ENCODE assay signal across 29 cellular contexts in the genomic region with DNA sequence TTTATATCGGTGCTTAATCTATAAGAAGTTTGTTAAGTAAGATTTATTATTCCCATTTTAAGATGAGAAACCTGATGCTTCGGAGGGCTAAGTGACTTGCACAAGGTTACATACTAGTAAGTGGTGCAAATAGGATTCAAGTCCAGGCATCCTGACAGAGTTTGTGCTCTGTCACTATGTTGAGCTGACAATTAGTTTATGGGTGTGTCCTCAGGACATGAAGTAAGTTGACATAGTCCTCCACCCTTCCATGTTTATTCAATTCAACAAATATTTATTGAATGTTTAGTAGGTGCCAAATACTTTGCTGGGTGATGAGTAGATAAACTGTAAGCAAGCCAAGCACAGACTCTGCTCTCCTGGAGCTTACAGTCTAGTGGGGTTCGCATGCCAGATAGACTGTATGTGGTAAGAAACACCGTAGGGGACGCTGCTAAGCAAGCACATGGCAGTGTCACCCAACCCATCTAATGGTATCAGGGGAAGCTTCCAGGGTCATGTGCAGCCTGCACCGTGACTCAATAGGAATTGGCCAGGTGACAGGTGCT.
"Had no signal": no experiment of that assay in that cellular context is flagged by ENCODE, and none has a peak within 500 bp of the region (broad histone marks: within the 10 kb centered on the region; RNA-seq: fewer than 3 reads in every experiment).

No MANE protein-coding gene starts in this region.

- H3K4me1 ChIP-seq: gastroesophageal sphincter, neural progenitor cell, parathyroid adenoma, right atrium auricular region, spleen, uterus had no signal

- H3K9me3 ChIP-seq: gastroesophageal sphincter, right atrium auricular region, spleen, thoracic aorta, uterus had no signal

- H3K9me3 Mint-ChIP-seq: activated T-helper 1 cell treated with anti-CD3 and anti-CD28 coated beads, Interleukin-12 subunit alpha, Interleukin-12 subunit beta, Interleukin-2, Interleukin-4 antibody, amounts not matched to agents 30 ng/mL and 10 ng/mL and 1 ng/mL, durations not matched to agents 14 hours and 24 hours and 36 hours; effector memory CD8-positive, alpha-beta T cell; natural killer cell; neural progenitor cell had no signal

- H3K4me1 Mint-ChIP-seq: natural killer cell, neural progenitor cell, T-helper 17 cell had no signal

- H3K27ac Mint-ChIP-seq: activated T-helper 1 cell treated with anti-CD3 and anti-CD28 coated beads, Interleukin-12 subunit alpha, Interleukin-12 subunit beta, Interleukin-2, Interleukin-4 antibody, amounts not matched to agents 30 ng/mL and 10 ng/mL and 1 ng/mL, durations not matched to agents 14 hours and 24 hours and 36 hours; effector memory CD8-positive, alpha-beta T cell; natural killer cell; neural progenitor cell had no signal

- H3K27ac ChIP-seq: brain microvascular endothelial cell, gastroesophageal sphincter, hepatocyte, neural progenitor cell, parathyroid adenoma, right atrium auricular region, spleen, thoracic aorta, uterus, WERI-Rb-1 had no signal

- H3K36me3 ChIP-seq: brain microvascular endothelial cell, gastroesophageal sphincter, neural progenitor cell, right atrium auricular region, spleen, thoracic aorta, uterus, WERI-Rb-1 had no signal

- DNase-seq: activated CD4-positive, alpha-beta T cell treated with anti-CD3 and anti-CD28 coated beads for 48 hours; activated CD4-positive, alpha-beta T cell treated with anti-CD3 and anti-CD28 coated beads, Interleukin-2, amount 50 U/mL, for 48 hours; activated CD8-positive, alpha-beta memory T cell treated with anti-CD3 and anti-CD28 coated beads for 24 hours; activated gamma-delta T cell treated with Interleukin-2 at 50 U/mL for 16 hours; activated naive CD4-positive, alpha-beta T cell treated with anti-CD3 and anti-CD28 coated beads, Interleukin-2, amount 50 U/mL, for 16 hours; amniotic stem cell; brain microvascular endothelial cell; cortex of kidney; effector memory CD8-positive, alpha-beta T cell; erythroblast; islet precursor cell; midbrain; natural killer cell; occipital lobe; spleen; stimulated activated naive CD8-positive, alpha-beta T cell treated with anti-CD3 and anti-CD28 coated beads, Interleukin-15, Interleukin-2, amounts not matched to agents 100 U/mL and 50 U/mL, for 24 hours; T-helper 17 cell; T1000; trophoblast cell; uterus; WERI-Rb-1 had no signal

- H3K27me3 ChIP-seq: brain microvascular endothelial cell, gastroesophageal sphincter, hepatocyte, neural progenitor cell, right atrium auricular region, spleen, uterus had no signal

- ATAC-seq: activated CD4-positive, CD25-positive, alpha-beta regulatory T cell treated with anti-CD3 and anti-CD28 coated beads, Interleukin-2, amount 50 U/mL, for 24 hours; effector memory CD8-positive, alpha-beta T cell; gastroesophageal sphincter; natural killer cell; stimulated activated naive CD8-positive, alpha-beta T cell treated with anti-CD3 and anti-CD28 coated beads, Interleukin-15, Interleukin-2, amounts not matched to agents 100 U/mL and 50 U/mL, for 24 hours; T-helper 17 cell had no signal

- H3K36me3 Mint-ChIP-seq: natural killer cell, neural progenitor cell had no signal

- H3K4me3 Mint-ChIP-seq: activated T-helper 1 cell treated with anti-CD3 and anti-CD28 coated beads, Interleukin-12 subunit alpha, Interleukin-12 subunit beta, Interleukin-2, Interleukin-4 antibody, amounts not matched to agents 30 ng/mL and 10 ng/mL and 1 ng/mL, durations not matched to agents 14 hours and 24 hours and 36 hours; effector memory CD8-positive, alpha-beta T cell; natural killer cell; neural progenitor cell; T-helper 17 cell had no signal

- H3K4me3 ChIP-seq: gastroesophageal sphincter, hepatocyte, neural progenitor cell, right atrium auricular region, spleen, thoracic aorta, uterus had no signal
